In the genomic region with DNA sequence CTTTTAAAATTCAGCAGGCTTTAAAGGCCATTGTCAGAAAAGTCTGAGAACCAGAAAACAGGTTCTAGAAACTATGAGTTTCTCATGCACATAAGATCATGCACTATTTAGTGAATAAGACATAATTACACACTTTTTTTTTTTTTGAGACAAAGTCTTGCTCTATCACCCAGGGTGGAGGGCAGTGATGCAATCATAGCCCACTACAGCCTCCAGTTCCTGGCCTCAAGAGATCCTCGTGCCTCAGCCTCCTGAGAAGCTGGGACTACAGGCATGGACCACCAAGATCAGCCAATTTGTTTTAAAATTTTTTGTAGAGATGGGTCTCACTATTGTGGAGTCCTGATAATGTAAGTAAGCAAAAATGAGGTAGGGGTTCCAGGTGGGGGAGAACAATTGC, we compare ENCODE assay signal across 30 cellular contexts.
DNase-seq lines count a peak whose midpoint lies in the region; ATAC-seq, FAIRE-seq and TF ChIP-seq lines count a peak whose summit lies in the region.
"Had no signal": no experiment of that assay in that cellular context is flagged by ENCODE, and none has a peak within 500 bp of the region (broad histone marks: within the 10 kb centered on the region; RNA-seq: fewer than 3 reads in every experiment).

No MANE protein-coding gene starts in this region.

- H3K4me3 Mint-ChIP-seq in activated CD4-positive, alpha-beta T cell treated with anti-CD3 and anti-CD28 coated beads, Interleukin-2, amount 10 ng/mL, durations not matched to agents 7 days and 5 days, result no peak overlapping the region
- peak overlapping the region; percentile 67 to 73 for H3K4me3 Mint-ChIP-seq in effector memory CD8-positive, alpha-beta T cell
- H3K4me3 Mint-ChIP-seq: activated naive CD4-positive, alpha-beta T cell treated with anti-CD3 and anti-CD28 coated beads for 36 hours; dendritic cell treated with granulocyte-macrophage colony-stimulating factor and Interleukin-4, amounts not matched to agents 40 ng/mL and 50 ng/mL, for 4 days; mesothelial cell of epicardium; nephron progenitor cell had no signal

- no peaks in the 10 kb centered on the region for H3K4me1 ChIP-seq in upper lobe of right lung
- H3K4me1 ChIP-seq in lower lobe of right lung, result peaks cover 13% of the 10 kb centered on the region
- H3K4me1 ChIP-seq: ascending aorta, gastroesophageal sphincter, pancreas, transverse colon had no signal

- H3K36me3 Mint-ChIP-seq in activated CD4-positive, alpha-beta T cell treated with anti-CD3 and anti-CD28 coated beads, Interleukin-2, amount 10 ng/mL, durations not matched to agents 7 days and 5 days (ENCODE audit: low read depth), result peaks cover 4% of the 10 kb centered on the region
- no peaks in the 10 kb centered on the region for H3K36me3 Mint-ChIP-seq in effector memory CD8-positive, alpha-beta T cell (ENCODE audit: insufficient read depth)
- H3K36me3 Mint-ChIP-seq: mesothelial cell of epicardium had no signal

- H3K27me3 ChIP-seq in upper lobe of right lung (no peaks in the 10 kb centered on the region), lower lobe of right lung (ENCODE audit: low read depth) (no peaks in the 10 kb centered on the region)
- H3K27me3 ChIP-seq: ascending aorta, gastroesophageal sphincter, pancreas, transverse colon had no signal

- H3K9me3 Mint-ChIP-seq in activated CD4-positive, alpha-beta T cell treated with anti-CD3 and anti-CD28 coated beads, Interleukin-2, amount 10 ng/mL, durations not matched to agents 7 days and 5 days, result peaks cover 6% of the 10 kb centered on the region
- H3K9me3 Mint-ChIP-seq in effector memory CD8-positive, alpha-beta T cell, result no peaks in the 10 kb centered on the region
- H3K9me3 Mint-ChIP-seq: activated naive CD4-positive, alpha-beta T cell treated with anti-CD3 and anti-CD28 coated beads for 36 hours; dendritic cell treated with granulocyte-macrophage colony-stimulating factor and Interleukin-4, amounts not matched to agents 40 ng/mL and 50 ng/mL, for 4 days; mesothelial cell of epicardium; nephron progenitor cell had no signal

- peak overlapping the region; percentile 0 for H3K27ac ChIP-seq in upper lobe of right lung
- no peak overlapping the region for H3K27ac ChIP-seq in lower lobe of right lung
- H3K27ac ChIP-seq: ascending aorta, gastroesophageal sphincter, KMS-11, left ventricle myocardium inferior, pancreas, transverse colon had no signal

- H3K27ac Mint-ChIP-seq in activated CD4-positive, alpha-beta T cell treated with anti-CD3 and anti-CD28 coated beads, Interleukin-2, amount 10 ng/mL, durations not matched to agents 7 days and 5 days, result peak overlapping the region; percentile 4
- peak overlapping the region; percentile 86 to 91 for H3K27ac Mint-ChIP-seq in effector memory CD8-positive, alpha-beta T cell
- H3K27ac Mint-ChIP-seq: activated naive CD4-positive, alpha-beta T cell treated with anti-CD3 and anti-CD28 coated beads for 36 hours; dendritic cell treated with granulocyte-macrophage colony-stimulating factor and Interleukin-4, amounts not matched to agents 40 ng/mL and 50 ng/mL, for 4 days; mesothelial cell of epicardium; nephron progenitor cell had no signal

- POLR2A ChIA-PET in activated CD4-positive, alpha-beta T cell treated with anti-CD3 and anti-CD28 coated beads, Interleukin-2, amount 10 ng/mL, durations not matched to agents 7 days and 5 days (lab: Charles Lee), result no interaction called here

- peaks cover 33% of the 10 kb centered on the region for H3K4me1 Mint-ChIP-seq in activated CD4-positive, alpha-beta T cell treated with anti-CD3 and anti-CD28 coated beads, Interleukin-2, amount 10 ng/mL, durations not matched to agents 7 days and 5 days
- peaks cover 43 to 74% of the 10 kb centered on the region in 2 donors for H3K4me1 Mint-ChIP-seq in effector memory CD8-positive, alpha-beta T cell (ENCODE audit: low read depth in 2 of 2)
- H3K4me1 Mint-ChIP-seq: nephron progenitor cell had no signal

- CTCF ChIA-PET in activated CD4-positive, alpha-beta T cell treated with anti-CD3 and anti-CD28 coated beads, Interleukin-2, amount 10 ng/mL, durations not matched to agents 7 days and 5 days (lab: Charles Lee), result no interaction called here

- no peak for ATAC-seq in effector memory CD8-positive, alpha-beta T cell (replicated peaks)
- ATAC-seq in upper lobe of right lung (no peak), lower lobe of right lung (no peak)
- ATAC-seq: gastroesophageal sphincter, Right ventricle myocardium inferior had no signal

- no peak for DNase-seq in activated CD4-positive, alpha-beta T cell treated with anti-CD3 and anti-CD28 coated beads, Interleukin-2, amount 10 ng/mL, durations not matched to agents 7 days and 5 days
- DNase-seq in activated CD4-positive, alpha-beta T cell treated with anti-CD3 and anti-CD28 coated beads for 4 hours, result no peak
- DNase-seq in NB4 (ENCODE audit: low read depth) (peak; percentile 10), upper lobe of right lung (no peak), frontal cortex (ENCODE audit: low spot score in 2 of 2) (no peak), NCI-H526 treated with DMSO at 0.1 percent for 48 hours (lab: John Stamatoyannopoulos, UW) (no peak), lower lobe of right lung (no peak)
- DNase-seq in effector memory CD8-positive, alpha-beta T cell, result no peak
- DNase-seq: activated CD4-positive, CD25-positive, alpha-beta regulatory T cell treated with anti-CD3 and anti-CD28 coated beads, Interleukin-2, amount 50 U/mL, for 72 hours; activated naive CD4-positive, alpha-beta T cell treated with anti-CD3 and anti-CD28 coated beads for 36 hours; activated T-cell treated with anti-CD3 and anti-CD28 coated beads, Interleukin-2, amount 50 U/mL, for 48 hours; caudate nucleus; H7; left ventricle myocardium inferior; NCI-H1048; NCI-H187; nephron progenitor cell; pancreas; transverse colon had no signal

- H3K9me3 ChIP-seq in upper lobe of right lung (no peaks in the 10 kb centered on the region), lower lobe of right lung (no peaks in the 10 kb centered on the region)
- H3K9me3 ChIP-seq: ascending aorta, gastroesophageal sphincter, left ventricle myocardium inferior, pancreas, transverse colon had no signal

- intact Hi-C loops in upper lobe of right lung (cut with DNase I), result no loop called here
- intact Hi-C loops in lower lobe of right lung (cut with DNase I), result no loop called here

- TF ChIP-seq POLR2A in NB4 (IDR thresholded peaks at IDR 0.05; ENCODE audit: extremely low read depth, insufficient read length), result no peak

- FAIRE-seq in frontal cortex (lab: Jason Lieb, UNC), result no peak
- FAIRE-seq: A204.1, endometrium, GM12892, HTR-8/SVneo, islet of Langerhans, pancreas had no signal

- H3K36me3 ChIP-seq in upper lobe of right lung (no peaks in the 10 kb centered on the region), lower lobe of right lung (no peaks in the 10 kb centered on the region)
- H3K36me3 ChIP-seq: ascending aorta, gastroesophageal sphincter, left ventricle myocardium inferior, pancreas, transverse colon had no signal

- TF ChIP-seq CTCF in NB4 (IDR thresholded peaks at IDR 0.05; ENCODE audit: low read depth, low read length) (no peak), upper lobe of right lung (IDR thresholded peaks at IDR 0.05) (no peak), lower lobe of right lung (IDR thresholded peaks at IDR 0.05) (no peak)

- H3K4me3 ChIP-seq in NB4 (ENCODE audit: low read depth, low read length) (no peak overlapping the region), upper lobe of right lung (no peak overlapping the region), lower lobe of right lung (no peak overlapping the region)
- H3K4me3 ChIP-seq: ascending aorta, gastroesophageal sphincter, left ventricle myocardium inferior, pancreas, transverse colon had no signal

- H3K27me3 Mint-ChIP-seq in activated CD4-positive, alpha-beta T cell treated with anti-CD3 and anti-CD28 coated beads, Interleukin-2, amount 10 ng/mL, durations not matched to agents 7 days and 5 days, result no peaks in the 10 kb centered on the region
- H3K27me3 Mint-ChIP-seq in effector memory CD8-positive, alpha-beta T cell, result no peaks in the 10 kb centered on the region
- H3K27me3 Mint-ChIP-seq: dendritic cell treated with granulocyte-macrophage colony-stimulating factor and Interleukin-4, amounts not matched to agents 40 ng/mL and 50 ng/mL, for 4 days had no signal
